In genomic region chr9:38356851-38357250, GRCh38 we compare ENCODE assay signal across 6 cellular contexts.
"Had no signal": no experiment of that assay in that cellular context is flagged by ENCODE, and none has a peak within 500 bp of the region (broad histone marks: within the 10 kb centered on the region; RNA-seq: fewer than 3 reads in every experiment).

No MANE protein-coding gene starts in this region.

- DNase-seq: GM23248, GOT3, H7, HFFc6 had no signal

- H3K27ac ChIP-seq: GM23248, HL-60 had no signal

- H3K4me3 ChIP-seq: GM23248, HAP-1 had no signal

- H2AFZ ChIP-seq: GM23248 had no signal

- H3K9me3 ChIP-seq: HAP-1 had no signal

- H3K9ac ChIP-seq: GM23248 had no signal

- H3K36me3 ChIP-seq: HAP-1 had no signal
